In the genomic region with DNA sequence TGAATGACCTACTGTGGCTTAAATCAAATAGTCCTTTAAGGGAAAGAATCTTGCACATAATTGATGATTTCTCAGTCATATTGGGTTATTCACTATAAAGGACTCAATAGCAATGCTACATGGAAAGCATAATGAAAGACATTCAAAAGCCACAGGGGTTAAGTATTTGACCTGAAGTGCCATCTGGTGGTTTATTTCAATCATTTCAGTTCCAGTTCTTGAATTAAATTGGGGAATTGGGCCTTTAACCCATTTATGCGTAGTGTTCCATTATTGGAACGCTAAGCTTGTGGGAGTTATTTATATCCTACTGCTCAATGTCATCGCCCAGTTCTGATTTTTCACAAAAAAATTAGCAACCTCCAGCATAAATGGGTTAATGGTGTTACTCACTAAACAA, we compare ENCODE assay signal across 9 cellular contexts. TPM values are rescaled to one million over a fixed set of nuclear protein-coding genes. Genes with fewer than 3 reads are reported as not detected.
DNase-seq lines count a peak whose midpoint lies in the region; ATAC-seq and TF ChIP-seq lines count a peak whose summit lies in the region.
"Had no signal": no experiment of that assay in that cellular context is flagged by ENCODE, and none has a peak within 500 bp of the region (broad histone marks: within the 10 kb centered on the region; RNA-seq: fewer than 3 reads in every experiment).

No MANE protein-coding gene starts in this region.

- DNase-seq in AG10803 (ENCODE audit: low read depth) (peak; percentile 6), GM13976 (ENCODE audit: low spot score) (peak; percentile 28), OCI-M1 (lab: John Stamatoyannopoulos, UW) (peak; percentile 72), foreskin keratinocyte (no peak), brain microvascular endothelial cell (no peak), globus pallidus (ENCODE audit: low spot score) (no peak), cortex of kidney (lab: John Stamatoyannopoulos, UW) (no peak)

- in situ Hi-C loops in GM13976 (cut with MboI; ENCODE audit: low sequenced_read_pairs, unreplicated experiment), result no loop called here
- in situ Hi-C loops in brain microvascular endothelial cell (cut with HindIII; ENCODE audit: low pct_ligation_motif_present, low sequenced_read_pairs), result no loop called here

- no peaks in the 10 kb centered on the region for H3K4me1 ChIP-seq in foreskin keratinocyte
- H3K4me1 ChIP-seq: SJCRH30 had no signal

- TF ChIP-seq CTCF in AG10803 (conservative IDR thresholded peaks at IDR 0.05; ENCODE audit: low read length), result no peak; the same call in 1 of the 2 replicates
- peak; percentile 6 for TF ChIP-seq CTCF in GM13976 (IDR thresholded peaks at IDR 0.05; ENCODE audit: borderline replicate concordance, control extremely low read depth, extremely low read depth, insufficient read depth, missing control alignments)
- TF ChIP-seq CTCF in foreskin keratinocyte (conservative IDR thresholded peaks at IDR 0.05), result peak; percentile 73
- TF ChIP-seq CTCF in brain microvascular endothelial cell (IDR thresholded peaks at IDR 0.05; ENCODE audit: low read depth, low read length, missing control alignments), result no peak

- no peaks in the 10 kb centered on the region for H3K36me3 ChIP-seq in brain microvascular endothelial cell (replicated peaks)
- H3K36me3 ChIP-seq: SJCRH30 had no signal

- no peak overlapping the region for H3K4me3 ChIP-seq in AG10803 (ENCODE audit: low read length)
- no peak overlapping the region for H3K4me3 ChIP-seq in brain microvascular endothelial cell (ENCODE audit: low read depth, low read length)
- H3K4me3 ChIP-seq: SJCRH30 had no signal

- ATAC-seq in foreskin keratinocyte (no peak), GM21825 (IDR thresholded peaks at IDR 0.05; ENCODE audit: unreplicated experiment) (no peak)

- H3K27me3 ChIP-seq in foreskin keratinocyte (no peaks in the 10 kb centered on the region), brain microvascular endothelial cell (replicated peaks) (no peaks in the 10 kb centered on the region)
- H3K27me3 ChIP-seq: SJCRH30 had no signal

- H3K27ac ChIP-seq in foreskin keratinocyte, result no peak overlapping the region
- no peak overlapping the region for H3K27ac ChIP-seq in brain microvascular endothelial cell
- H3K27ac ChIP-seq: SJCRH30 had no signal

RNA-seq across cellular contexts. Expression of a gene that starts 41.3 kb away (rescaled TPM):
- total RNA-seq in foreskin keratinocyte, result not detected in 2 replicates
- polyA plus RNA-seq in foreskin keratinocyte, result not detected in 2 replicates
- total RNA-seq: SJCRH30 had no signal

Comparison
In these comparisons a context has a peak if more than half of its experiments do, and no peak if none do; other contexts are left out.
1. DNase-seq: peak in AG10803 (single experiment), GM13976 (single experiment) and OCI-M1 (single experiment); none in foreskin keratinocyte (0 of 2), brain microvascular endothelial cell (single experiment), globus pallidus (single experiment) and cortex of kidney (single experiment).
2. CTCF ChIP-seq: peak in GM13976 (single experiment) and foreskin keratinocyte (single experiment); none in AG10803 (single experiment) and brain microvascular endothelial cell (single experiment).